In the genomic region with DNA sequence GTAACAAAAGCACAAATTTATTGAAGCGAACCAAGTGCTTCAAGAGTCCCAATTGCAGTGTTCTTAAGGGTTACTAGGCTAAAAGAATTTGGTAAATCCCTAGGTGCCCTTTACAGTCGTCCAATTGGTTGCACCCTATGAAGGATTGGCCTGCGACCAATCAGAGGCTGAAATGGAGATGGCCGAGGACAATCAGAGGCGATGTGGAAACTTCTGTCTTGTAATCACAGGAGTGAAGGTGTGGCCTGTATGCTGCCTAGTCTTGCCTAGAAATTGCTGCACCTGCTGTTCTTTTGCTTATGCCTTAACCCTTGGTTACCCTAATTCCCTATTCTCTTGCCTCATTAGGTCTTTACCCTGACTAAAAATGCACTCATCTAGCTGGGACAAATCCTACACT, we compare ENCODE assay signal across 8 cellular contexts. TPM values are rescaled to one million over a fixed set of nuclear protein-coding genes. Genes with fewer than 3 reads are reported as not detected.
DNase-seq lines count a peak whose midpoint lies in the region; ATAC-seq and TF ChIP-seq lines count a peak whose summit lies in the region.

No MANE protein-coding gene starts in this region.

- peak overlapping the region; percentile 72 for H3K4me2 ChIP-seq in KMS-11

- no peak for DNase-seq in CD4-positive, alpha-beta T cell
- DNase-seq in activated naive CD8-positive, alpha-beta T cell treated with anti-CD3 and anti-CD28 coated beads, Interleukin-2, amount 50 U/mL, for 24 hours: no peak
- DNase-seq in NCI-H2107 (lab: John Stamatoyannopoulos, UW): no peak
- DNase-seq in left lobe of liver (ENCODE audit: low spot score): no peak
- DNase-seq in superior temporal gyrus (ENCODE audit: extremely low spot score): no peak

- H3K9ac ChIP-seq in KMS-11: 0 out of 2 replicates have a peak overlapping the region, but pooled peaks have one; percentile 77

- H3K9me3 ChIP-seq in CD4-positive, alpha-beta T cell (ENCODE audit: control insufficient read depth, low read length): no peaks in the 10 kb centered on the region
- H3K9me3 ChIP-seq in muscle layer of duodenum (ENCODE audit: control insufficient read depth in 1 of 2, low read length in 2 of 2): no peaks in the 10 kb centered on the region

- H3K27ac Mint-ChIP-seq in CD4-positive, alpha-beta T cell: peak overlapping the region; percentile 85
- peak overlapping the region; percentile 91 for H3K27ac Mint-ChIP-seq in activated naive CD8-positive, alpha-beta T cell treated with anti-CD3 and anti-CD28 coated beads, Interleukin-2, amount 50 U/mL, for 24 hours

- H3K36me3 Mint-ChIP-seq in CD4-positive, alpha-beta T cell (ENCODE audit: low read depth): peaks cover 33% of the 10 kb centered on the region
- H3K36me3 Mint-ChIP-seq in activated naive CD8-positive, alpha-beta T cell treated with anti-CD3 and anti-CD28 coated beads, Interleukin-2, amount 50 U/mL, for 24 hours (ENCODE audit: low read depth): no peaks in the 10 kb centered on the region

- H2AFZ ChIP-seq in KMS-11 (ENCODE audit: low read depth): peak overlapping the region; percentile 71; the same call in 1 of the 2 replicates

- H3K4me1 ChIP-seq in KMS-11 (ENCODE audit: low read depth, poor library complexity, severe bottlenecking): peaks cover 42% of the 10 kb centered on the region
- H3K4me1 ChIP-seq in muscle layer of duodenum (ENCODE audit: control insufficient read depth in 1 of 2, insufficient read depth in 2 of 2, low read length in 2 of 2): peaks cover 0 to 30% of the 10 kb centered on the region in 2 donors

- no peak overlapping the region for H3K4me3 ChIP-seq in KMS-11 (IDR thresholded peaks at IDR 0.05; ENCODE audit: insufficient read depth, low read depth, low read length)
- H3K4me3 ChIP-seq in muscle layer of duodenum (ENCODE audit: low read depth in 1 of 2, low read length in 2 of 2): peak overlapping the region; percentile 91 to 96

- H3K79me2 ChIP-seq in KMS-11 (ENCODE audit: insufficient read depth, low read depth): peaks cover 36% of the 10 kb centered on the region

- POLR2A ChIA-PET in CD4-positive, alpha-beta T cell (lab: Charles Lee): interaction anchor here (3.5 kb wide), 1 partner anchor 12 kb away, joined by 40 read pairs; no protein-coding TSS in a partner anchor

- CTCF ChIA-PET in CD4-positive, alpha-beta T cell (lab: Charles Lee): interaction anchor here (1.4 kb wide), 1 partner anchor 12 kb away, joined by 7 read pairs; no protein-coding TSS in a partner anchor

- no peak for TF ChIP-seq CTCF in CD4-positive, alpha-beta T cell (IDR thresholded peaks at IDR 0.05)
- no peak for TF ChIP-seq CTCF in KMS-11 (conservative IDR thresholded peaks at IDR 0.05; ENCODE audit: low read depth, low read length)

- no peaks in the 10 kb centered on the region for H3K27me3 ChIP-seq in CD4-positive, alpha-beta T cell (ENCODE audit: control insufficient read depth, insufficient read depth, low read length)
- H3K27me3 ChIP-seq in KMS-11 (ENCODE audit: insufficient read depth, low read depth): no peaks in the 10 kb centered on the region
- no peaks in the 10 kb centered on the region for H3K27me3 ChIP-seq in muscle layer of duodenum (ENCODE audit: low read depth, low read length)

- no peak for ATAC-seq in CD4-positive, alpha-beta T cell (ENCODE audit: poor library complexity)
- ATAC-seq in activated naive CD8-positive, alpha-beta T cell treated with anti-CD3 and anti-CD28 coated beads, Interleukin-2, amount 50 U/mL, for 24 hours: no peak
- ATAC-seq in GM19023 (IDR thresholded peaks at IDR 0.05; ENCODE audit: unreplicated experiment): no peak
- ATAC-seq in left lobe of liver: no peak

- intact Hi-C loops in CD4-positive, alpha-beta T cell (cut with DNase I, micrococcal nuclease): loop anchor here (5.0 to 10.0 kb wide), 4 partner anchors 90 to 308 kb away; a partner anchor contains a TSS

- H3K9me3 Mint-ChIP-seq in CD4-positive, alpha-beta T cell: no peaks in the 10 kb centered on the region
- no peaks in the 10 kb centered on the region for H3K9me3 Mint-ChIP-seq in activated naive CD8-positive, alpha-beta T cell treated with anti-CD3 and anti-CD28 coated beads, Interleukin-2, amount 50 U/mL, for 24 hours

- H4K20me1 ChIP-seq in KMS-11 (ENCODE audit: insufficient read depth): no peaks in the 10 kb centered on the region

- no peaks in the 10 kb centered on the region for H3K27me3 Mint-ChIP-seq in CD4-positive, alpha-beta T cell
- H3K27me3 Mint-ChIP-seq in activated naive CD8-positive, alpha-beta T cell treated with anti-CD3 and anti-CD28 coated beads, Interleukin-2, amount 50 U/mL, for 24 hours: no peaks in the 10 kb centered on the region

- H3K36me3 ChIP-seq in KMS-11 (ENCODE audit: insufficient read depth) (no peaks in the 10 kb centered on the region), muscle layer of duodenum (ENCODE audit: control insufficient read depth in 1 of 2, insufficient read depth in 2 of 2, low read length in 2 of 2) (no peaks in the 10 kb centered on the region)

- H3K4me3 Mint-ChIP-seq in CD4-positive, alpha-beta T cell: peak overlapping the region; percentile 93
- peak overlapping the region; percentile 95 for H3K4me3 Mint-ChIP-seq in activated naive CD8-positive, alpha-beta T cell treated with anti-CD3 and anti-CD28 coated beads, Interleukin-2, amount 50 U/mL, for 24 hours

- H3K4me1 Mint-ChIP-seq in CD4-positive, alpha-beta T cell (ENCODE audit: low read depth): peaks cover 48% of the 10 kb centered on the region
- peaks cover 37% of the 10 kb centered on the region for H3K4me1 Mint-ChIP-seq in activated naive CD8-positive, alpha-beta T cell treated with anti-CD3 and anti-CD28 coated beads, Interleukin-2, amount 50 U/mL, for 24 hours

- H3K27ac ChIP-seq in CD4-positive, alpha-beta T cell (ENCODE audit: low read depth, low read length): no peak overlapping the region
- H3K27ac ChIP-seq in KMS-11: 0 out of 2 replicates have a peak overlapping the region, but pooled peaks have one; percentile 57
- no peak overlapping the region for H3K27ac ChIP-seq in muscle layer of duodenum (ENCODE audit: low read length)

RNA-seq across cellular contexts. Expression of a gene that starts 1.1 kb away (rescaled TPM):
- total RNA-seq in CD4-positive, alpha-beta T cell: 10 to 100 TPM; 12.8 to 13.9 TPM
- 1.9 TPM for total RNA-seq in left lobe of liver
